In the genomic region with DNA sequence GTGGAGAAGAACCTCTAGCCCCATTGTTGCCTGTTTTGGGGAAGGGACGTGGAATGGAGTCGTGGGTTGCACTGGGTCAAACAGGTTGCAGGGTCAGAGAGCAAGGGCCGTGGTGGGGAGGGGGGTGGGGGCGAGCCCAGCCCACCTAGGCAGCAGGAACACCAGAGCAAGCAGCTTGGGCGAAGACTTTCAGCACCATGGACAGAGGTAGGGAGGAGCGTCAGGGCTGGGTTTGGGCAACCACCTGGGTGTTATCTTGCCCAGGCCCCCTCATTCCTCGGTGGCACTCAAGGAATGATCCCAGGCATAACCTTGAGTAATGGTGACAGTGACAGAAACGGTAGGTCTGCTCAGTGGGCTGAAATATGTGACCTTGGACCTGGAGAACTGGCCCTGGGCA, we compare ENCODE assay signal across 11 cellular contexts. TPM values are rescaled to one million over a fixed set of nuclear protein-coding genes. Genes with fewer than 3 reads are reported as not detected.
DNase-seq lines count a peak whose midpoint lies in the region; ATAC-seq and TF ChIP-seq lines count a peak whose summit lies in the region.
"Had no signal": no experiment of that assay in that cellular context is flagged by ENCODE, and none has a peak within 500 bp of the region (broad histone marks: within the 10 kb centered on the region; RNA-seq: fewer than 3 reads in every experiment).

No MANE protein-coding gene starts in this region.

- H3K36me3 ChIP-seq in OCI-LY7 (ENCODE audit: insufficient read depth, low read length): no peaks in the 10 kb centered on the region
- H3K36me3 ChIP-seq in effector memory CD4-positive, alpha-beta T cell (ENCODE audit: control insufficient read depth, insufficient read depth, low read length): no peaks in the 10 kb centered on the region

- no peak overlapping the region for H3K4me3 Mint-ChIP-seq in nephron progenitor cell

- CTCF ChIA-PET in OCI-LY7 (lab: Charles Lee; ENCODE audit: unreplicated experiment): interaction anchor here (1.3 kb wide), 1 partner anchor 13 kb away, joined by 3 read pairs; no protein-coding TSS in a partner anchor

- peaks cover 35% of the 10 kb centered on the region for H3K27me3 Mint-ChIP-seq in nephron progenitor cell (ENCODE audit: low read depth, poor library complexity)

- BruUV-seq in OCI-LY7 (replicated peaks; lab: Mats Ljungman, UMichigan): no TSS peak

- H3K4me1 Mint-ChIP-seq in nephron progenitor cell: no peaks in the 10 kb centered on the region

- no peaks in the 10 kb centered on the region for H3K27me3 ChIP-seq in effector memory CD4-positive, alpha-beta T cell (replicated peaks; ENCODE audit: control insufficient read depth, insufficient read depth, low read length, poor library complexity, severe bottlenecking)

- DNase-seq in activated CD4-positive, alpha-beta T cell treated with anti-CD3 and anti-CD28 coated beads for 48 hours: peak; percentile 43
- no peak for DNase-seq in activated CD4-positive, alpha-beta T cell treated with anti-CD3 and anti-CD28 coated beads for 1 hour
- DNase-seq in OCI-LY7 (ENCODE audit: low spot score): peak; percentile 34
- peak; percentile 27 for DNase-seq in choroid plexus epithelial cell (ENCODE audit: low read depth)
- peak; percentile 87 for DNase-seq in nephron progenitor cell
- DNase-seq in effector memory CD4-positive, alpha-beta T cell: no peak
- DNase-seq: anterior cingulate cortex, GDM1 had no signal

- no peaks in the 10 kb centered on the region for H3K4me1 ChIP-seq in OCI-LY7 (ENCODE audit: insufficient read depth, low read length, poor library complexity, severe bottlenecking)
- no peaks in the 10 kb centered on the region for H3K4me1 ChIP-seq in effector memory CD4-positive, alpha-beta T cell (ENCODE audit: control insufficient read depth, insufficient read depth, low read length, poor library complexity, severe bottlenecking)

- POLR2A ChIA-PET in OCI-LY7 (lab: Charles Lee): interaction anchor here (0.7 kb wide), 1 partner anchor 65 kb away, joined by 3 read pairs; no protein-coding TSS in a partner anchor

- TF ChIP-seq CTCF in OCI-LY7 (conservative IDR thresholded peaks at IDR 0.05; ENCODE audit: low read length) (no peak), choroid plexus epithelial cell (conservative IDR thresholded peaks at IDR 0.05; ENCODE audit: low read depth, low read length) (no peak), nephron progenitor cell (IDR thresholded peaks at IDR 0.05) (no peak)

- no peaks in the 10 kb centered on the region for H3K36me3 Mint-ChIP-seq in nephron progenitor cell (ENCODE audit: low read depth)

- H3K9me3 ChIP-seq in OCI-LY7 (ENCODE audit: low read length): no peaks in the 10 kb centered on the region
- H3K9me3 ChIP-seq in effector memory CD4-positive, alpha-beta T cell (ENCODE audit: control insufficient read depth, low read length): no peaks in the 10 kb centered on the region

- no peak overlapping the region for H3K4me3 ChIP-seq in OCI-LY7 (ENCODE audit: low read depth, low read length, poor library complexity, severe bottlenecking)
- H3K4me3 ChIP-seq in choroid plexus epithelial cell (ENCODE audit: low read depth, low read length): no peak overlapping the region
- no peak overlapping the region for H3K4me3 ChIP-seq in effector memory CD4-positive, alpha-beta T cell (ENCODE audit: insufficient read depth, low read depth, low read length, poor library complexity, severe bottlenecking)

- H2AFZ ChIP-seq in OCI-LY7 (ENCODE audit: low read length): no peak overlapping the region

- no peaks in the 10 kb centered on the region for H3K79me2 ChIP-seq in OCI-LY7 (ENCODE audit: insufficient read depth, low read depth, low read length)

- ATAC-seq in activated CD4-positive, CD25-positive, alpha-beta regulatory T cell treated with anti-CD3 and anti-CD28 coated beads, Interleukin-2, amount 50 U/mL, for 24 hours: no peak
- ATAC-seq in GM18868 (IDR thresholded peaks at IDR 0.05; ENCODE audit: unreplicated experiment): no peak
- ATAC-seq: esophagus mucosa had no signal

- H3K9me3 Mint-ChIP-seq in nephron progenitor cell: no peaks in the 10 kb centered on the region

- intact Hi-C loops in OCI-LY7 (cut with micrococcal nuclease; ENCODE audit: unreplicated experiment): no loop called here

- no peak overlapping the region for H3K27ac ChIP-seq in OCI-LY7 (ENCODE audit: low read depth, low read length, poor library complexity, severe bottlenecking)
- H3K27ac ChIP-seq in effector memory CD4-positive, alpha-beta T cell (ENCODE audit: insufficient read depth, low read length, poor library complexity, severe bottlenecking): no peak overlapping the region

- no peaks in the 10 kb centered on the region for H4K20me1 ChIP-seq in OCI-LY7 (ENCODE audit: insufficient read depth, low read length)

- H3K9me2 ChIP-seq in OCI-LY7 (ENCODE audit: insufficient read depth, low read length): no peaks in the 10 kb centered on the region

- H3K27ac Mint-ChIP-seq in nephron progenitor cell: no peak overlapping the region

- H3K4me2 ChIP-seq in OCI-LY7 (ENCODE audit: low read length): no peak overlapping the region

RNA-seq across cellular contexts. Expression of gene TMEM115, which starts 45.9 kb away (rescaled TPM):
- 14.5 and 18.9 TPM in 2 replicates for total RNA-seq in OCI-LY7 (2014; rRNA removed; shearing (Covaris generic))
- total RNA-seq in OCI-LY7 (2022): 16.2 and 17.1 TPM in 2 replicates

RNA-seq across cellular contexts. Expression of gene CYB561D2, which starts 54.6 kb away (rescaled TPM):
- total RNA-seq in OCI-LY7 (2014; rRNA removed; shearing (Covaris generic)): 16.2 and 28.0 TPM in 2 replicates
- 17.8 and 18.7 TPM in 2 replicates for total RNA-seq in OCI-LY7 (2022)

RNA-seq across cellular contexts. Expression of gene NPRL2, which starts 54.7 kb away (rescaled TPM):
- 38.6 and 52.5 TPM in 2 replicates for total RNA-seq in OCI-LY7 (2014; rRNA removed; shearing (Covaris generic))
- total RNA-seq in OCI-LY7 (2022): 27.9 and 36.0 TPM in 2 replicates

RNA-seq across cellular contexts. Expression of gene ZMYND10, which starts 59.7 kb away (rescaled TPM):
- total RNA-seq in OCI-LY7 (2014; rRNA removed; shearing (Covaris generic)): 1.7 and 1.8 TPM in 2 replicates
- 2.8 and 3.0 TPM in 2 replicates for total RNA-seq in OCI-LY7 (2022)

Comparison
In these comparisons a context has a peak if more than half of its experiments do, and no peak if none do; other contexts are left out.
1. DNase-seq: peak in activated CD4-positive, alpha-beta T cell treated with anti-CD3 and anti-CD28 coated beads for 48 hours (single experiment), OCI-LY7 (single experiment), choroid plexus epithelial cell (single experiment) and nephron progenitor cell (single experiment); none in activated CD4-positive, alpha-beta T cell treated with anti-CD3 and anti-CD28 coated beads for 1 hour (single experiment) and effector memory CD4-positive, alpha-beta T cell (0 of 3).